8 cellular contexts compared by ENCODE assay signal in the genomic region with DNA sequence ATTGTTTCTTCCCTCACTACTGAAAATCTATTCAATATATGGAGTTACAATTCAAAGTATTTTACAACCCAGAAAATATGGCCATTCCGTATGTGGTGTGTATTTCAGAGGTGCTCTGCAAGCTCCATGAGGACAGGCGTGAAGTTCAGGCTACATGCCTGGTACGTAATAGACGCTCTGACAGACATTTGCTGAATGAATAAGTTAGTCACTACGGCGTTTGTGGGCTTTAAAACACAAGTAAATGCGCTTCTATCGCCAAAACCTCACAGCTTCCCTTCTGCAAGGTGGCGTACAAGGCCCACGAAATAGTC. TPM values are rescaled to one million over a fixed set of nuclear protein-coding genes. Genes with fewer than 3 reads are reported as not detected.
DNase-seq lines count a peak whose midpoint lies in the region; ATAC-seq and TF ChIP-seq lines count a peak whose summit lies in the region.

No MANE protein-coding gene starts in this region.

- TF ChIP-seq CTCF in GM12875 (IDR thresholded peaks at IDR 0.05; ENCODE audit: borderline replicate concordance, insufficient read depth, low read depth, low read length) (no peak), VCaP (conservative IDR thresholded peaks at IDR 0.05) (no peak), fibroblast of villous mesenchyme (IDR thresholded peaks at IDR 0.05; ENCODE audit: insufficient read depth, low read depth, low read length) (no peak)

- intact Hi-C loops in left colon (cut with DNase I, micrococcal nuclease): loop anchor here (2.0 to 10.0 kb wide), 5 partner anchors 119 to 519 kb away; a partner anchor contains a TSS

- H3K4me3 ChIP-seq in GM12875 (ENCODE audit: low read depth, low read length): peak overlapping the region; percentile 90
- peak overlapping the region; percentile 74 for H3K4me3 ChIP-seq in fibroblast of villous mesenchyme (ENCODE audit: low read depth, low read length)
- peak overlapping the region; percentile 80 for H3K4me3 ChIP-seq in skeletal muscle cell (ENCODE audit: low read depth, low read length)

- ATAC-seq in left colon: no peak

- H3K27ac ChIP-seq in VCaP: peak overlapping the region; percentile 83

- no peak for DNase-seq in fibroblast of villous mesenchyme (ENCODE audit: low read depth)
- DNase-seq in skeletal muscle cell (ENCODE audit: low read depth): no peak
- DNase-seq in COLO829 (ENCODE audit: low spot score): no peak
- DNase-seq in NCI-H2196 (lab: John Stamatoyannopoulos, UW; ENCODE audit: unreplicated experiment): no peak
- no peak for DNase-seq in activated CD8-positive, alpha-beta memory T cell treated with anti-CD3 and anti-CD28 coated beads, Interleukin-2, amount 50 U/mL, for 4 hours
- no peak for DNase-seq in left colon

RNA-seq across cellular contexts. Expression of a gene that starts 0.7 kb away (rescaled TPM):
- total RNA-seq in fibroblast of villous mesenchyme (58.9 and 91.1 TPM in 2 replicates), left colon (10 to 100 TPM; 31.1 to 33.9 TPM)
